In genomic region chr9:84367726-84368125, GRCh38 we compare ENCODE assay signal across 7 cellular contexts. TPM values are rescaled to one million over a fixed set of nuclear protein-coding genes. Genes with fewer than 3 reads are reported as not detected.
"Had no signal": no experiment of that assay in that cellular context is flagged by ENCODE, and none has a peak within 500 bp of the region (broad histone marks: within the 10 kb centered on the region; RNA-seq: fewer than 3 reads in every experiment).

No MANE protein-coding gene starts in this region.

RNA-seq across cellular contexts. Expression of gene SLC28A3, which starts 27.2 kb away (rescaled TPM):
- total RNA-seq: adrenal gland; ascending aorta; dermis microvascular lymphatic vessel endothelial cell; lung microvascular endothelial cell; naive thymus-derived CD8-positive, alpha-beta T cell; osteocyte; temporal lobe had no signal
- polyA plus RNA-seq: naive thymus-derived CD8-positive, alpha-beta T cell had no signal
